ENCODE assay signal across 17 cellular contexts in genomic region chr15:49619226-49619625, GRCh38. TPM values are rescaled to one million over a fixed set of nuclear protein-coding genes. Genes with fewer than 3 reads are reported as not detected.
A peak's percentile ranks its signal among the peaks of the same experiment; 100 is the strongest.
DNase-seq lines count a peak whose midpoint lies in the region; ATAC-seq, FAIRE-seq and TF ChIP-seq lines count a peak whose summit lies in the region.
"Had no signal": no experiment of that assay in that cellular context is flagged by ENCODE, and none has a peak within 500 bp of the region (broad histone marks: within the 10 kb centered on the region; RNA-seq: fewer than 3 reads in every experiment).

No MANE protein-coding gene starts in this region.

- peaks cover 12 to 28% of the 10 kb centered on the region in 2 experiments for H3K79me1 ChIP-seq in IMR-90 (ENCODE audit: low read depth in 1 of 2, low read length in 2 of 2)

- H3K36me3 ChIP-seq in CD4-positive, CD25-positive, alpha-beta regulatory T cell (ENCODE audit: control insufficient read depth, insufficient read depth, low read length): no peaks in the 10 kb centered on the region
- 0 out of 2 replicates have a peak, but pooled peaks cover 2% of the 10 kb centered on the region for H3K36me3 ChIP-seq in IMR-90 (ENCODE audit: control insufficient read depth, insufficient read depth, low read length)
- peaks cover 7% of the 10 kb centered on the region for H3K36me3 ChIP-seq in K562 (ENCODE audit: control insufficient read depth, insufficient read depth, low read length)
- H3K36me3 ChIP-seq in neuron (ENCODE audit: insufficient read depth, low read length): no peaks in the 10 kb centered on the region
- H3K36me3 ChIP-seq in suprapubic skin: no peaks in the 10 kb centered on the region

- H4K91ac ChIP-seq in IMR-90 (ENCODE audit: insufficient read depth, low read depth, low read length): peak overlapping the region; percentile 58

- ATAC-seq in CD4-positive, CD25-positive, alpha-beta regulatory T cell (ENCODE audit: low read depth in 2 of 2): no peak
- ATAC-seq in IMR-90 (ENCODE audit: low read depth) (no peak), K562 (peak; percentile 6; the same call in 2 of the 3 replicates), HG03135 (IDR thresholded peaks at IDR 0.05; ENCODE audit: unreplicated experiment) (no peak)

- H3K79me2 ChIP-seq in K562 (ENCODE audit: control insufficient read depth, insufficient read depth, low read length): peaks cover 46% of the 10 kb centered on the region

- dilution Hi-C loops in IMR-90 (cut with HindIII; ENCODE audit: low sequenced_read_pairs, unreplicated experiment): no loop called here

- H3K9ac ChIP-seq in IMR-90 (ENCODE audit: low read depth, low read length) (no peak overlapping the region), K562 (ENCODE audit: insufficient read depth in 1 of 2, low read depth in 2 of 2, low read length in 2 of 2) (peak overlapping the region; percentile 54 to 72; a peak in 3 of 4 replicates)

- CTCF ChIA-PET in IMR-90 (lab: Yijun Ruan, JAX) (interaction anchor here (0.6 to 1.0 kb wide), 2 partner anchors 59 to 123 kb away, joined by 3 to 5 read pairs; no protein-coding TSS in a partner anchor), K562 (lab: Yijun Ruan, JAX; ENCODE audit: low intra/inter-chr PET ratio) (no interaction called here)

- TF ChIP-seq POLR2A in IMR-90 (IDR thresholded peaks at IDR 0.05; ENCODE audit: low read depth, low read length) (no peak), K562 (conservative IDR thresholded peaks at IDR 0.05) (no peak), suprapubic skin (IDR thresholded peaks at IDR 0.05) (no peak)

- peaks cover 0 to 15% (median 6%) of the 10 kb centered on the region in 7 donors for H3K9me3 Mint-ChIP-seq in CD4-positive, CD25-positive, alpha-beta regulatory T cell

- H3K56ac ChIP-seq in IMR-90 (ENCODE audit: extremely low read depth, insufficient read depth, low read length): no peak overlapping the region

- no peak for TF ChIP-seq EP300 in K562 (IDR thresholded peaks at IDR 0.05; ENCODE audit: low read length)
- TF ChIP-seq EP300 in suprapubic skin (IDR thresholded peaks at IDR 0.05): no peak

- no peak for TF ChIP-seq CTCF in IMR-90 (conservative IDR thresholded peaks at IDR 0.05; ENCODE audit: low read depth, low read length)
- no peak for TF ChIP-seq CTCF in K562 (IDR thresholded peaks at IDR 0.05 in 2 of 3, conservative IDR thresholded peaks at IDR 0.05 in 1 of 3; ENCODE audit: insufficient read depth in 2 of 3, low read depth in 1 of 3, low read length in 3 of 3)
- no peak for TF ChIP-seq CTCF in suprapubic skin (IDR thresholded peaks at IDR 0.05)

- peak overlapping the region in 1 of 3 donors; percentile 99 for H3K27ac Mint-ChIP-seq in CD4-positive, CD25-positive, alpha-beta regulatory T cell

- H3K4me3 ChIP-seq in CD4-positive, CD25-positive, alpha-beta regulatory T cell (ENCODE audit: low read depth, low read length): peak overlapping the region; percentile 86
- H3K4me3 ChIP-seq in IMR-90 (ENCODE audit: insufficient read depth, low read depth, low read length) (no peak overlapping the region), K562 (peak overlapping the region; percentile 65; the same call in 1 of the 2 replicates), neuron (ENCODE audit: low read length) (no peak overlapping the region), suprapubic skin (no peak overlapping the region)

- peak overlapping the region; percentile 45 for H2AK5ac ChIP-seq in IMR-90 (ENCODE audit: low read depth, low read length)

- peaks cover 36 to 48% (median 45%) of the 10 kb centered on the region in 4 donors for H3K4me1 Mint-ChIP-seq in CD4-positive, CD25-positive, alpha-beta regulatory T cell

- H3K18ac ChIP-seq in IMR-90 (ENCODE audit: low read depth, low read length): no peak overlapping the region

- H3K27me3 ChIP-seq in CD4-positive, CD25-positive, alpha-beta regulatory T cell (ENCODE audit: control insufficient read depth, insufficient read depth, low read length): no peaks in the 10 kb centered on the region
- H3K27me3 ChIP-seq in IMR-90 (ENCODE audit: control insufficient read depth, insufficient read depth, low read length) (no peaks in the 10 kb centered on the region), K562 (ENCODE audit: control insufficient read depth in 2 of 2, insufficient read depth in 2 of 2, low read length in 2 of 2) (no peaks in the 10 kb centered on the region), neuron (ENCODE audit: insufficient read depth, low read length) (no peaks in the 10 kb centered on the region), suprapubic skin (no peaks in the 10 kb centered on the region)

- H2AFZ ChIP-seq in IMR-90 (replicated peaks; ENCODE audit: low read length, poor library complexity) (no peak overlapping the region), K562 (ENCODE audit: low read depth, low read length) (peak overlapping the region; percentile 65), neuron (ENCODE audit: low read depth, low read length) (peak overlapping the region; percentile 86)

- intact Hi-C loops in IMR-90 (cut with micrococcal nuclease) (no loop called here), K562 (cut with micrococcal nuclease) (loop anchor here (10.0 kb wide), 1 partner anchor 444 kb away; the partner anchor contains the start of gene GALK2)

- in situ Hi-C loops in IMR-90 (cut with MboI; ENCODE audit: low sequenced_read_pairs) (loop anchor here (25.0 kb wide), 1 partner anchor 382 kb away; no protein-coding TSS in a partner anchor), K562 (cut with MboI) (no loop called here)

- no peak overlapping the region for H2BK5ac ChIP-seq in IMR-90 (ENCODE audit: low read depth, low read length, poor library complexity, severe bottlenecking)

- no peak overlapping the region for H3K14ac ChIP-seq in IMR-90 (replicated peaks; ENCODE audit: low read depth, low read length)

- peaks cover 5% of the 10 kb centered on the region for H3K27me3 Mint-ChIP-seq in CD4-positive, CD25-positive, alpha-beta regulatory T cell

- H4K20me1 ChIP-seq in IMR-90 (ENCODE audit: insufficient read depth, low read length): no peaks in the 10 kb centered on the region
- no peaks in the 10 kb centered on the region for H4K20me1 ChIP-seq in K562 (replicated peaks; ENCODE audit: control insufficient read depth, insufficient read depth, low read length)

- peaks cover 8 to 13% of the 10 kb centered on the region in 2 experiments for H3K9me3 ChIP-seq in CD4-positive, CD25-positive, alpha-beta regulatory T cell (ENCODE audit: control insufficient read depth in 2 of 2, low read length in 2 of 2)
- peaks cover 12% of the 10 kb centered on the region for H3K9me3 ChIP-seq in IMR-90 (ENCODE audit: control insufficient read depth, insufficient read depth, low read length)
- H3K9me3 ChIP-seq in K562 (replicated peaks; ENCODE audit: control insufficient read depth, insufficient read depth, low read depth, low read length): peaks cover 7% of the 10 kb centered on the region; the same call in 1 of the 2 replicates
- H3K9me3 ChIP-seq in neuron (ENCODE audit: low read length): peaks cover 9% of the 10 kb centered on the region
- no peaks in the 10 kb centered on the region for H3K9me3 ChIP-seq in suprapubic skin

- POLR2A ChIA-PET in IMR-90 (lab: Charles Lee; ENCODE audit: unreplicated experiment): no interaction called here
- POLR2A ChIA-PET in K562 (lab: Yijun Ruan, JAX): no interaction called here

- H3K4me3 Mint-ChIP-seq in CD4-positive, CD25-positive, alpha-beta regulatory T cell: peak overlapping the region in 3 of 4 donors; percentile 2 to 98 (median 29)

- no peak overlapping the region for H3K23ac ChIP-seq in IMR-90 (ENCODE audit: low read depth, low read length)

- TF ChIP-seq RAD21 in IMR-90 (IDR thresholded peaks at IDR 0.05; ENCODE audit: low read length) (no peak), K562 (CRISPR knock-in tag; conservative IDR thresholded peaks at IDR 0.05 in 1 of 2, IDR thresholded peaks at IDR 0.05 in 1 of 2) (no peak)

- peak overlapping the region; percentile 89 for H3K27ac ChIP-seq in CD4-positive, CD25-positive, alpha-beta regulatory T cell (ENCODE audit: insufficient read depth, low read length, poor library complexity, severe bottlenecking)
- no peak overlapping the region for H3K27ac ChIP-seq in IMR-90 (ENCODE audit: insufficient read depth, low read length)
- peak overlapping the region; percentile 60 for H3K27ac ChIP-seq in K562 (ENCODE audit: extremely low read depth, low read depth, low read length)
- H3K27ac ChIP-seq in suprapubic skin: no peak overlapping the region
- H3K27ac ChIP-seq: SK-N-MC had no signal

- peaks cover 26% of the 10 kb centered on the region for H3K4me1 ChIP-seq in CD4-positive, CD25-positive, alpha-beta regulatory T cell (ENCODE audit: control insufficient read depth, insufficient read depth, low read length, poor library complexity, severe bottlenecking)
- H3K4me1 ChIP-seq in IMR-90 (ENCODE audit: control insufficient read depth, insufficient read depth, low read length): peaks cover 3% of the 10 kb centered on the region; the same call in 1 of the 2 replicates
- H3K4me1 ChIP-seq in K562 (replicated peaks in 1 of 2; ENCODE audit: control insufficient read depth in 2 of 2, insufficient read depth in 2 of 2, low read length in 2 of 2): peaks cover 0 to 10% of the 10 kb centered on the region in 2 experiments; a peak in 2 of 5 replicates
- peaks cover 16% of the 10 kb centered on the region for H3K4me1 ChIP-seq in neuron (ENCODE audit: insufficient read depth, low read length)
- H3K4me1 ChIP-seq in suprapubic skin: peaks cover 29% of the 10 kb centered on the region

- peak overlapping the region; percentile 39; the same call in 1 of the 3 replicates for H2BK15ac ChIP-seq in IMR-90 (ENCODE audit: low read depth, low read length)

- no peak for DNase-seq in CD4-positive, CD25-positive, alpha-beta regulatory T cell
- DNase-seq in IMR-90 (no peak), K562 (ENCODE audit: extremely low read depth in 1 of 4, low spot score in 3 of 4) (peak in 2 of 4 experiments; percentile 29 to 58), hippocampal formation (lab: John Stamatoyannopoulos, UW) (no peak), suprapubic skin (ENCODE audit: low spot score in 2 of 2) (no peak), 8988T (no peak)
- DNase-seq: activated CD4-positive, alpha-beta T cell treated with anti-CD3 and anti-CD28 coated beads for 48 hours; activated effector memory CD4-positive, alpha-beta T cell treated with anti-CD3 and anti-CD28 coated beads, Interleukin-2, amount 50 U/mL, for 16 hours; C1 segment of cervical spinal cord; NCI-H1694 treated with DMSO at 0.1 percent for 48 hours; NCI-H82; posterior cingulate gyrus; stimulated activated CD4-positive, alpha-beta T cell treated with anti-CD3 and anti-CD28 coated beads, Interleukin-4, amount 100 ng/mL, for 24 hours; stimulated activated naive CD4-positive, alpha-beta T cell treated with Interleukin-2 at 50 U/mL for 16 hours had no signal

- peak overlapping the region; percentile 31; the same call in 1 of the 2 replicates for H2BK20ac ChIP-seq in IMR-90 (ENCODE audit: low read depth, low read length)

- H3K36me3 Mint-ChIP-seq in CD4-positive, CD25-positive, alpha-beta regulatory T cell: peaks cover 31% of the 10 kb centered on the region

- H4K5ac ChIP-seq in IMR-90 (ENCODE audit: low read depth, low read length): peak overlapping the region; percentile 69

- peak overlapping the region; percentile 30; the same call in 1 of the 2 replicates for H2BK120ac ChIP-seq in IMR-90 (ENCODE audit: low read depth, low read length)

- H3K9me1 ChIP-seq in IMR-90 (ENCODE audit: insufficient read depth, low read length) (no peaks in the 10 kb centered on the region), K562 (ENCODE audit: control insufficient read depth, insufficient read depth, low read length) (no peaks in the 10 kb centered on the region)

- peak overlapping the region in 1 of 2 experiments; percentile 2; a peak in 1 of 4 replicates for H4K8ac ChIP-seq in IMR-90 (ENCODE audit: low read depth in 2 of 2, low read length in 2 of 2)

- H2AK9ac ChIP-seq in IMR-90 (replicated peaks; ENCODE audit: low read depth, low read length, poor library complexity): no peak overlapping the region

- WGBS in IMR-90 (ENCODE audit: extremely low coverage in 2 of 2, insufficient read length in 1 of 2), 2 experiments: no CpG with 5 or more reads among the region's 3 CpGs
- WGBS in K562 (ENCODE audit: insufficient coverage, low coverage, missing lambda C conversion rate): 10% methylated on average over 3 of the region's 3 CpGs
- 91% methylated on average over 3 of the region's 3 CpGs for WGBS in suprapubic skin

- peak; percentile 54 for FAIRE-seq in K562 (lab: Jason Lieb, UNC)

- BruUV-seq in IMR-90 (replicated peaks; lab: Mats Ljungman, UMichigan): no TSS peak
- BruUV-seq in K562 (replicated peaks; lab: Mats Ljungman, UMichigan): no TSS peak

- H3K4ac ChIP-seq in IMR-90 (ENCODE audit: low read depth, low read length): no peak overlapping the region

- no peak overlapping the region for H3K4me2 ChIP-seq in IMR-90 (ENCODE audit: low read depth, low read length)
- H3K4me2 ChIP-seq in K562 (ENCODE audit: insufficient read depth, low read length): peak overlapping the region; percentile 90

RNA-seq across cellular contexts. Expression of gene FAM227B, which starts 1.4 kb away (rescaled TPM):
- total RNA-seq in CD4-positive, CD25-positive, alpha-beta regulatory T cell: 4.5 TPM
- 10 to 100 TPM; 11.3 to 18.3 (median 15.7) TPM for polyA plus RNA-seq in CD4-positive, CD25-positive, alpha-beta regulatory T cell
- total RNA-seq in IMR-90 (2012; rRNA removed) (1.8 and 2.5 TPM in 2 replicates), K562 (2014; rRNA removed) (5.1 and 6.4 TPM in 2 replicates), K562 (2014; rRNA removed; fragmentation: Illumina TruSeq; extraction: Trizol) (11.2 and 13.8 TPM in 2 replicates), K562 (2015; rRNA removed; fragmentation: Illumina TruSeq; extraction: Trizol) (8.2 and 10.0 TPM in 2 replicates), K562 (2021) (6.6 and 7.7 TPM in 2 replicates), suprapubic skin (1 to 10 TPM; 2.1 to 8.0 (median 5.1) TPM)
- polyA plus RNA-seq in IMR-90 (2012; rRNA removed) (2.6 and 3.0 TPM in 2 replicates), K562 (2011; rRNA removed) (9.6 and 11.7 TPM in 2 replicates), K562 (2014; fragmentation: Illumina TruSeq; extraction: Trizol) (8.5 and 9.0 TPM in 2 replicates), K562 (2014; fragmentation: Nextera tagmentation; extraction: Ambion mirVana) (10 to 100 TPM; 11.5 to 11.9 TPM), K562 (2014; rRNA removed) (9.0 and 12.5 TPM in 2 replicates)
- 0.36 and 0.40 TPM in 2 replicates for polyA plus RNA-seq in IMR-90 (2012; cell fraction: cytosol; rRNA removed)
- 0.36 and 1.4 TPM in 2 replicates for polyA plus RNA-seq in IMR-90 (2012; cell fraction: nucleus; rRNA removed; ENCODE audit: low replicate concordance)
- total RNA-seq in K562 (2011; cell fraction: chromatin; rRNA removed; ENCODE audit: low replicate concordance): 7.1 and 8.3 TPM in 2 replicates
- total RNA-seq in K562 (2011; cell fraction: nucleolus; rRNA removed): 3.6 and 5.7 TPM in 2 replicates
- total RNA-seq in K562 (2011; cell fraction: nucleoplasm; rRNA removed): 10.1 and 21.8 TPM in 2 replicates
- 2.0 and 4.4 TPM in 2 replicates for polyA plus RNA-seq in K562 (2011; cell fraction: cytosol; rRNA removed)
- polyA plus RNA-seq in K562 (2011; cell fraction: nucleus; rRNA removed): 6.5 and 9.2 TPM in 2 replicates
- 10.6 and 11.9 TPM in 2 replicates for polyA plus RNA-seq in K562 (2012)
- 9.8 and 12.9 TPM in 2 replicates for polyA minus RNA-seq in K562 (2011; rRNA and poly(A)+ RNA removed)
- polyA minus RNA-seq in K562 (2011; cell fraction: cytosol; rRNA and poly(A)+ RNA removed): 1.6 and 3.5 TPM in 2 replicates
- 12.5 and 14.8 TPM in 2 replicates for polyA minus RNA-seq in K562 (2011; cell fraction: nucleus; rRNA and poly(A)+ RNA removed)

RNA-seq across cellular contexts. Expression of gene DTWD1, which starts 1.6 kb away (rescaled TPM):
- 11.2 TPM for total RNA-seq in CD4-positive, CD25-positive, alpha-beta regulatory T cell
- 10 to 100 TPM; 15.4 to 23.9 (median 20.8) TPM for polyA plus RNA-seq in CD4-positive, CD25-positive, alpha-beta regulatory T cell
- total RNA-seq in IMR-90 (2012; rRNA removed) (20.1 and 24.4 TPM in 2 replicates), K562 (2014; rRNA removed) (19.1 and 23.1 TPM in 2 replicates), K562 (2014; rRNA removed; fragmentation: Illumina TruSeq; extraction: Trizol) (36.5 and 38.6 TPM in 2 replicates), K562 (2015; rRNA removed; fragmentation: Illumina TruSeq; extraction: Trizol) (32.7 and 32.9 TPM in 2 replicates), K562 (2021) (32.0 and 33.8 TPM in 2 replicates), suprapubic skin (10 to 100 TPM; 12.3 to 40.6 (median 15.8) TPM)
- polyA plus RNA-seq in IMR-90 (2012; rRNA removed) (12.6 and 19.9 TPM in 2 replicates), K562 (2011; rRNA removed) (37.7 and 50.5 TPM in 2 replicates), K562 (2014; fragmentation: Illumina TruSeq; extraction: Trizol) (31.7 and 40.1 TPM in 2 replicates), K562 (2014; fragmentation: Nextera tagmentation; extraction: Ambion mirVana) (10 to 100 TPM; 67.7 to 76.4 TPM), K562 (2014; rRNA removed) (33.4 and 34.4 TPM in 2 replicates)
- polyA plus RNA-seq in IMR-90 (2012; cell fraction: cytosol; rRNA removed): 1.4 and 2.0 TPM in 2 replicates
- 1.4 and 20.7 TPM in 2 replicates for polyA plus RNA-seq in IMR-90 (2012; cell fraction: nucleus; rRNA removed; ENCODE audit: low replicate concordance)
- total RNA-seq in K562 (2011; cell fraction: chromatin; rRNA removed; ENCODE audit: low replicate concordance): 14.7 and 34.7 TPM in 2 replicates
- 6.0 and 9.2 TPM in 2 replicates for total RNA-seq in K562 (2011; cell fraction: nucleolus; rRNA removed)
- 15.2 and 21.7 TPM in 2 replicates for total RNA-seq in K562 (2011; cell fraction: nucleoplasm; rRNA removed)
- polyA plus RNA-seq in K562 (2011; cell fraction: cytosol; rRNA removed): 5.0 and 8.1 TPM in 2 replicates
- polyA plus RNA-seq in K562 (2011; cell fraction: nucleus; rRNA removed): 11.9 and 18.9 TPM in 2 replicates
- 30.7 and 45.2 TPM in 2 replicates for polyA plus RNA-seq in K562 (2012)
- polyA minus RNA-seq in K562 (2011; rRNA and poly(A)+ RNA removed): 32.1 and 38.7 TPM in 2 replicates
- polyA minus RNA-seq in K562 (2011; cell fraction: cytosol; rRNA and poly(A)+ RNA removed): 9.7 and 11.9 TPM in 2 replicates
- 28.9 and 38.8 TPM in 2 replicates for polyA minus RNA-seq in K562 (2011; cell fraction: nucleus; rRNA and poly(A)+ RNA removed)

Comparison
In these comparisons a context has a peak if more than half of its experiments do, and no peak if none do; other contexts are left out.
1. H3K27ac ChIP-seq: peak in CD4-positive, CD25-positive, alpha-beta regulatory T cell (single experiment) and K562 (single experiment); none in IMR-90 (single experiment) and suprapubic skin (single experiment).
2. H3K4me3 ChIP-seq: peak in CD4-positive, CD25-positive, alpha-beta regulatory T cell (single experiment) and K562 (single experiment); none in IMR-90 (single experiment), neuron (single experiment) and suprapubic skin (single experiment).